18 cellular contexts compared by ENCODE assay signal in genomic region chr5:110514030-110514429, GRCh38.
DNase-seq lines count a peak whose midpoint lies in the region; ATAC-seq and TF ChIP-seq lines count a peak whose summit lies in the region.
"Had no signal": no experiment of that assay in that cellular context is flagged by ENCODE, and none has a peak within 500 bp of the region (broad histone marks: within the 10 kb centered on the region; RNA-seq: fewer than 3 reads in every experiment).

No MANE protein-coding gene starts in this region.

- H3K27ac ChIP-seq in A673 (ENCODE audit: low read depth, low read length, poor library complexity, severe bottlenecking) (no peak overlapping the region), SK-N-MC (no peak overlapping the region), left ventricle myocardium inferior (replicated peaks) (no peak overlapping the region)
- H3K27ac ChIP-seq: 22Rv1, A549, BLaER1 had no signal

- H3K36me3 ChIP-seq in A673 (ENCODE audit: insufficient read depth, low read length, poor library complexity, severe bottlenecking), result no peaks in the 10 kb centered on the region
- no peaks in the 10 kb centered on the region for H3K36me3 ChIP-seq in SK-N-MC (ENCODE audit: insufficient read depth, low read length)
- H3K36me3 ChIP-seq in left ventricle myocardium inferior, result no peaks in the 10 kb centered on the region
- H3K36me3 ChIP-seq: BE2C, BLaER1 had no signal

- no peak overlapping the region for H3K4me3 ChIP-seq in A673 (ENCODE audit: low read depth, low read length, poor library complexity, severe bottlenecking)
- peak overlapping the region; percentile 26; the same call in 1 of the 2 replicates for H3K4me3 ChIP-seq in SK-N-MC
- H3K4me3 ChIP-seq in left ventricle myocardium inferior, result no peak overlapping the region
- H3K4me3 ChIP-seq: A549, BLaER1 had no signal

- POLR2A ChIA-PET in A673 (lab: Charles Lee; ENCODE audit: low non-redundant PET), result no interaction called here

- H3K9me3 ChIP-seq in A673 (ENCODE audit: low read depth, low read length, poor library complexity, severe bottlenecking), result no peaks in the 10 kb centered on the region
- H3K9me3 ChIP-seq in SK-N-MC (ENCODE audit: low read depth, low read length), result no peaks in the 10 kb centered on the region
- H3K9me3 ChIP-seq in left ventricle myocardium inferior (replicated peaks), result no peaks in the 10 kb centered on the region
- H3K9me3 ChIP-seq: A549, BE2C, BLaER1, Caco-2 had no signal

- TF ChIP-seq CTCF in A673 (conservative IDR thresholded peaks at IDR 0.05; ENCODE audit: low read depth, low read length) (no peak), left ventricle myocardium inferior (IDR thresholded peaks at IDR 0.05; ENCODE audit: borderline replicate concordance) (no peak)

- CTCF ChIA-PET in A673 (lab: Charles Lee), result no interaction called here

- intact Hi-C loops in A673 (cut with micrococcal nuclease; ENCODE audit: unreplicated experiment) (no loop called here), left ventricle myocardium inferior (cut with micrococcal nuclease) (no loop called here)

- H3K9ac ChIP-seq in SK-N-MC (ENCODE audit: insufficient read length), result no peak overlapping the region
- H3K9ac ChIP-seq: BLaER1 had no signal

- ATAC-seq in SK-N-SH treated with all-trans-retinoic acid at 6 μM for 48 hours, result no peak
- ATAC-seq: A549 had no signal

- H3K27me3 ChIP-seq in A673 (replicated peaks; ENCODE audit: insufficient read depth, low read depth, low read length, poor library complexity) (no peaks in the 10 kb centered on the region), left ventricle myocardium inferior (ENCODE audit: low read depth) (no peaks in the 10 kb centered on the region)
- H3K27me3 ChIP-seq: BE2C, BLaER1 had no signal

- peaks cover 26% of the 10 kb centered on the region for H3K4me1 ChIP-seq in A673 (ENCODE audit: insufficient read depth, low read length, poor library complexity, severe bottlenecking)
- no peaks in the 10 kb centered on the region for H3K4me1 ChIP-seq in left ventricle myocardium inferior
- H3K4me1 ChIP-seq: A549, BLaER1, Caco-2 had no signal

- no TSS peak for BruUV-seq in A673 (replicated peaks; lab: Mats Ljungman, UMichigan)

- DNase-seq in A673 (ENCODE audit: low spot score) (peak; percentile 53), SK-N-MC (ENCODE audit: low read depth, low spot score) (peak; percentile 53), T-helper 1 cell (no peak), left ventricle myocardium inferior (no peak), epidermal melanocyte (ENCODE audit: insufficient read length, low spot score) (no peak)
- DNase-seq: ACHN; BE2C; C1 segment of cervical spinal cord; Caco-2; Calu3; CD4-positive, alpha-beta memory T cell; CD4-positive, CD25-positive, alpha-beta regulatory T cell; DMS79 treated with DMSO at 0.1 percent for 48 hours; GF-D8 had no signal

TF ChIP-seq in SK-N-SH treated with all-trans-retinoic acid at 6 μM for 48 hours, 23 proteins besides CTCF, POLR2A, EP300 and RAD21:
- TF ChIP-seq TOX (CRISPR knock-in tag; IDR thresholded peaks at IDR 0.05; ENCODE audit: borderline replicate concordance), result no peak
- TF ChIP-seq ESRRG (CRISPR knock-in tag; IDR thresholded peaks at IDR 0.05), result no peak
- TF ChIP-seq TCF4 (CRISPR knock-in tag; IDR thresholded peaks at IDR 0.05; ENCODE audit: borderline replicate concordance), result peak; percentile 57; the same call in 1 of the 2 replicates
- TF ChIP-seq OSR1 (CRISPR knock-in tag; IDR thresholded peaks at IDR 0.05), result no peak
- TF ChIP-seq ZC3H10 (CRISPR knock-in tag; IDR thresholded peaks at IDR 0.05), result no peak

Comparison
In these comparisons a context has a peak if more than half of its experiments do, and no peak if none do; other contexts are left out.
1. DNase-seq: peak in A673 (single experiment) and SK-N-MC (single experiment); none in T-helper 1 cell (0 of 5), left ventricle myocardium inferior (single experiment) and epidermal melanocyte (single experiment).